8 cellular contexts compared by ENCODE assay signal in genomic region chr6:85643530-85644373, GRCh38. TPM values are rescaled to one million over a fixed set of nuclear protein-coding genes. Genes with fewer than 3 reads are reported as not detected.
A peak's percentile ranks its signal among the peaks of the same experiment; 100 is the strongest.
DNase-seq lines count a peak whose midpoint lies in the region; ATAC-seq and TF ChIP-seq lines count a peak whose summit lies in the region.

No MANE protein-coding gene starts in this region.

- TF ChIP-seq CTCF in AG10803 (conservative IDR thresholded peaks at IDR 0.05; ENCODE audit: low read length) = no peak
- no peak for TF ChIP-seq CTCF in colonic mucosa (IDR thresholded peaks at IDR 0.05)

- peak; percentile 49 for ATAC-seq in GM19025 (IDR thresholded peaks at IDR 0.05; ENCODE audit: low read depth, unreplicated experiment)
- peak; percentile 41 for ATAC-seq in HG03280 (IDR thresholded peaks at IDR 0.05; ENCODE audit: unreplicated experiment)

- intact Hi-C loops in colonic mucosa (cut with DNase I) = loop anchor here (2.0 to 5.0 kb wide), 2 partner anchors 35 to 46 kb away; no protein-coding TSS in a partner anchor

- peaks cover 5% of the 10 kb centered on the region for H3K4me1 ChIP-seq in colonic mucosa

- no peaks in the 10 kb centered on the region for H3K9me3 ChIP-seq in colonic mucosa

- peak; percentile 98 for DNase-seq in AG10803 (ENCODE audit: low read depth)
- DNase-seq in NCI-H226 = peak; percentile 82
- DNase-seq in activated CD4-positive, CD25-positive, alpha-beta regulatory T cell treated with anti-CD3 and anti-CD28 coated beads, Interleukin-2, amount 50 U/mL, for 16 hours (ENCODE audit: low read depth, low spot score) = peak; percentile 18
- peak; percentile 91 for DNase-seq in colonic mucosa
- DNase-seq in left kidney (ENCODE audit: low read depth, low spot score) = peak; percentile 97
- DNase-seq in stimulated activated CD4-positive, alpha-beta T cell treated with anti-CD3 and anti-CD28 coated beads, Interleukin-1b, Interleukin-23, amount 100 ng/mL, for 4 hours (ENCODE audit: low read depth in 2 of 2) = peak; percentile 39 to 69

- H3K9ac ChIP-seq in colonic mucosa (ENCODE audit: low read depth in 2 of 2, low read length in 2 of 2) = peak overlapping the region; percentile 86 to 94

- no peaks in the 10 kb centered on the region for H3K27me3 ChIP-seq in colonic mucosa

- H3K27ac ChIP-seq in colonic mucosa = peak overlapping the region; percentile 98

- no peaks in the 10 kb centered on the region for H3K36me3 ChIP-seq in colonic mucosa

- peak overlapping the region; percentile 75 for H3K4me3 ChIP-seq in AG10803 (ENCODE audit: low read length)
- H3K4me3 ChIP-seq in colonic mucosa = peak overlapping the region; percentile 96

RNA-seq across cellular contexts. Expression of gene SYNCRIP, which starts 1.1 kb away (rescaled TPM):
- total RNA-seq in colonic mucosa = 10 to 100 TPM; 87.7 to 99.3 TPM

RNA-seq across cellular contexts. Expression of gene SNX14, which starts 50.1 kb away (rescaled TPM):
- total RNA-seq in colonic mucosa = 10 to 100 TPM; 52.5 to 80.6 TPM

Comparison
In these comparisons a context has a peak if more than half of its experiments do, and no peak if none do; other contexts are left out.
1. Peak in every context shown above with its lines: DNase-seq, ATAC-seq, H3K4me3 ChIP-seq and H3K27ac ChIP-seq.
2. DNase-seq: peak in every context shown above with its lines; median percentile 98 in AG10803; 97 in left kidney; 91 in colonic mucosa; 82 in NCI-H226; 54 in stimulated activated CD4-positive, alpha-beta T cell treated with anti-CD3 and anti-CD28 coated beads, Interleukin-1b, Interleukin-23, amount 100 ng/mL, for 4 hours; 18 in activated CD4-positive, CD25-positive, alpha-beta regulatory T cell treated with anti-CD3 and anti-CD28 coated beads, Interleukin-2, amount 50 U/mL, for 16 hours.